Comparison of ENCODE assay signal across 9 cellular contexts in the genomic region with DNA sequence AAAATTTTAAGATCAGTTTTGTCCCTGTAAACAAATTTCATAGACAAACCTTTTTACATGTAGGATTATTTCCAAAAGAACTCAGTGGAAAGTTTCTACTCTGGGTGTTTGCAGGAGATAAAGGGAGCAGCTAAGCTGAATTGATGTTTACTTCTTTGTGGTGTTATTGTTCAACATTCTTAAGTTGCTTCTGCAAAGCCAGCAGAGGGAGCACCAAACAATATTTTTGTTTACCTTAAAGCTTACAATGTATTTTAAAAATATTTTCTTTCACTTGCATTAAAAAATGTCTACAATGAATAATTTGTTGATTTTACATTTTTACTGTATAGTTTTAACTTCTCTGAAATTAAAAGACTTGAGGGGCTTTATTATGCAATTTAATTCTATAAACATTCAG.
DNase-seq lines count a peak whose midpoint lies in the region; ATAC-seq and TF ChIP-seq lines count a peak whose summit lies in the region.
"Had no signal": no experiment of that assay in that cellular context is flagged by ENCODE, and none has a peak within 500 bp of the region (broad histone marks: within the 10 kb centered on the region; RNA-seq: fewer than 3 reads in every experiment).

No MANE protein-coding gene starts in this region.

- H3K79me2 ChIP-seq in SK-N-SH (ENCODE audit: insufficient read depth) = no peaks in the 10 kb centered on the region

- H3K4me1 Mint-ChIP-seq in activated CD8-positive, alpha-beta memory T cell treated with anti-CD3 and anti-CD28 coated beads, Interleukin-2, amount 10 ng/mL, durations not matched to agents 7 days and 5 days = peaks cover 10% of the 10 kb centered on the region

- H3K9me3 ChIP-seq in heart right ventricle (no peaks in the 10 kb centered on the region), right atrium auricular region (no peaks in the 10 kb centered on the region), SK-N-SH (no peaks in the 10 kb centered on the region), uterus (no peaks in the 10 kb centered on the region)

- no peak for TF ChIP-seq EP300 in SK-N-SH (IDR thresholded peaks at IDR 0.05; ENCODE audit: borderline replicate concordance in 1 of 2, low read depth in 1 of 2, low read length in 1 of 2)

- no peak overlapping the region for H3K27ac Mint-ChIP-seq in activated CD8-positive, alpha-beta memory T cell treated with anti-CD3 and anti-CD28 coated beads, Interleukin-2, amount 10 ng/mL, durations not matched to agents 7 days and 5 days

- no peaks in the 10 kb centered on the region for H3K9me3 Mint-ChIP-seq in activated CD8-positive, alpha-beta memory T cell treated with anti-CD3 and anti-CD28 coated beads, Interleukin-2, amount 10 ng/mL, durations not matched to agents 7 days and 5 days (ENCODE audit: low read depth)

- H3K27me3 ChIP-seq in heart right ventricle = no peaks in the 10 kb centered on the region
- H3K27me3 ChIP-seq in right atrium auricular region = no peaks in the 10 kb centered on the region
- H3K27me3 ChIP-seq in SK-N-SH (ENCODE audit: insufficient read depth) = no peaks in the 10 kb centered on the region
- H3K27me3 ChIP-seq in uterus = no peaks in the 10 kb centered on the region

- H3K4me3 ChIP-seq in heart right ventricle = no peak overlapping the region
- no peak overlapping the region for H3K4me3 ChIP-seq in right atrium auricular region
- H3K4me3 ChIP-seq in SK-N-SH (ENCODE audit: low read depth in 2 of 2, low read length in 1 of 2) = no peak overlapping the region
- no peak overlapping the region for H3K4me3 ChIP-seq in foreskin fibroblast (ENCODE audit: low read depth in 1 of 2, low read length in 2 of 2)
- no peak overlapping the region for H3K4me3 ChIP-seq in uterus

- TF ChIP-seq CTCF in heart right ventricle (IDR thresholded peaks at IDR 0.05) (peak in 8 of 9 donors; percentile 10 to 63 (median 48)), right atrium auricular region (IDR thresholded peaks at IDR 0.05) (peak in 1 of 2 donors; percentile 60), SK-N-SH (IDR thresholded peaks at IDR 0.05) (peak; percentile 61), foreskin fibroblast (IDR thresholded peaks at IDR 0.05; ENCODE audit: low read depth, low read length) (peak; percentile 50), uterus (IDR thresholded peaks at IDR 0.05) (peak; percentile 24 to 40 (median 32))

- ATAC-seq in heart right ventricle (peak in 2 of 8 donors; percentile 54 to 62), GM19455 (IDR thresholded peaks at IDR 0.05; ENCODE audit: unreplicated experiment) (no peak)
- no peak for ATAC-seq in activated CD8-positive, alpha-beta memory T cell treated with anti-CD3 and anti-CD28 coated beads, Interleukin-2, amount 10 ng/mL, durations not matched to agents 7 days and 5 days

- no peak overlapping the region for H3K9ac ChIP-seq in SK-N-SH

- H3K9me2 ChIP-seq in SK-N-SH = no peaks in the 10 kb centered on the region

- no peaks in the 10 kb centered on the region for H3F3A ChIP-seq in SK-N-SH (replicated peaks; ENCODE audit: insufficient read depth)

- peak; percentile 58 for TF ChIP-seq RAD21 in SK-N-SH (IDR thresholded peaks at IDR 0.05; ENCODE audit: low read length)

- intact Hi-C loops in heart right ventricle (cut with DNase I) = loop anchor here in 1 of 10 donors (5.0 kb wide), 1 partner anchor 60 kb away; no protein-coding TSS in a partner anchor
- intact Hi-C loops in uterus (cut with DNase I; ENCODE audit: low total_unique reads) = no loop called here

- POLR2A ChIA-PET in SK-N-SH (lab: Yijun Ruan, JAX) = interaction anchor here (1.8 kb wide), 1 partner anchor 135 kb away, joined by 5 read pairs; a partner anchor contains a TSS

- H3K4me1 ChIP-seq in heart right ventricle = peaks cover 6 to 25% (median 20%) of the 10 kb centered on the region in 9 donors
- peaks cover 0 to 18% of the 10 kb centered on the region in 2 donors for H3K4me1 ChIP-seq in right atrium auricular region
- H3K4me1 ChIP-seq in SK-N-SH (ENCODE audit: control insufficient read depth in 1 of 2, insufficient read depth in 2 of 2, low read depth in 1 of 2, low read length in 1 of 2) = peaks cover 4 to 14% of the 10 kb centered on the region in 2 experiments; a peak in 2 of 4 replicates
- H3K4me1 ChIP-seq in uterus = peaks cover 0 to 6% of the 10 kb centered on the region in 2 donors

- CTCF ChIA-PET in SK-N-SH (lab: Yijun Ruan, JAX) = interaction anchor here (0.6 to 3.0 kb wide), 15 partner anchors 9 to 689 kb away, joined by 3 to 14 read pairs (median 4); no protein-coding TSS in a partner anchor
- CTCF ChIA-PET in activated CD8-positive, alpha-beta memory T cell treated with anti-CD3 and anti-CD28 coated beads, Interleukin-2, amount 10 ng/mL, durations not matched to agents 7 days and 5 days (lab: Charles Lee) = interaction anchor here (1.0 to 1.4 kb wide), 2 partner anchors 58 to 119 kb away, joined by 4 read pairs; no protein-coding TSS in a partner anchor

- H3K4me3 Mint-ChIP-seq in activated CD8-positive, alpha-beta memory T cell treated with anti-CD3 and anti-CD28 coated beads, Interleukin-2, amount 10 ng/mL, durations not matched to agents 7 days and 5 days = no peak overlapping the region

- no peaks in the 10 kb centered on the region for H3K36me3 Mint-ChIP-seq in activated CD8-positive, alpha-beta memory T cell treated with anti-CD3 and anti-CD28 coated beads, Interleukin-2, amount 10 ng/mL, durations not matched to agents 7 days and 5 days

- H3K27me3 Mint-ChIP-seq in activated CD8-positive, alpha-beta memory T cell treated with anti-CD3 and anti-CD28 coated beads, Interleukin-2, amount 10 ng/mL, durations not matched to agents 7 days and 5 days = no peaks in the 10 kb centered on the region

- no peak overlapping the region for H3K4me2 ChIP-seq in SK-N-SH

- no peak for TF ChIP-seq POLR2A in uterus (IDR thresholded peaks at IDR 0.05)

- no peak overlapping the region for H2AFZ ChIP-seq in SK-N-SH (ENCODE audit: low read depth)

- H3K27ac ChIP-seq in heart right ventricle (peak overlapping the region in 1 of 10 donors; percentile 13), right atrium auricular region (peak overlapping the region in 1 of 2 donors; percentile 7), SK-N-SH (ENCODE audit: low read depth in 2 of 2, low read length in 1 of 2) (no peak overlapping the region), uterus (peak overlapping the region; percentile 35 to 70)

- no peaks in the 10 kb centered on the region for H4K20me1 ChIP-seq in SK-N-SH (ENCODE audit: insufficient read depth)

- DNase-seq in heart right ventricle = no peak
- no peak for DNase-seq in right atrium auricular region (ENCODE audit: low spot score)
- no peak for DNase-seq in SK-N-SH
- DNase-seq in foreskin fibroblast = peak; percentile 12 to 58
- no peak for DNase-seq in uterus
- DNase-seq in activated CD8-positive, alpha-beta memory T cell treated with anti-CD3 and anti-CD28 coated beads, Interleukin-2, amount 10 ng/mL, durations not matched to agents 7 days and 5 days = no peak
- DNase-seq in COR-L47 (lab: John Stamatoyannopoulos, UW) = no peak
- DNase-seq: activated CD4-positive, CD25-positive, alpha-beta regulatory T cell treated with anti-CD3 and anti-CD28 coated beads, Interleukin-2, amount 50 U/mL, for 72 hours had no signal

- H3K36me3 ChIP-seq in heart right ventricle (no peaks in the 10 kb centered on the region), right atrium auricular region (no peaks in the 10 kb centered on the region), SK-N-SH (replicated peaks in 1 of 2; ENCODE audit: control insufficient read depth in 1 of 2, insufficient read depth in 2 of 2, low read length in 1 of 2) (no peaks in the 10 kb centered on the region), uterus (no peaks in the 10 kb centered on the region)

TF ChIP-seq in SK-N-SH, 30 proteins besides CTCF, POLR2A, EP300 and RAD21:
- TF ChIP-seq TEAD4 (IDR thresholded peaks at IDR 0.05; ENCODE audit: borderline replicate concordance, insufficient read depth) (no peak), RFX5 (IDR thresholded peaks at IDR 0.05; ENCODE audit: low read length) (no peak), RXRA (IDR thresholded peaks at IDR 0.05; ENCODE audit: borderline replicate concordance, low read depth) (no peak), TAF1 (IDR thresholded peaks at IDR 0.05; ENCODE audit: borderline replicate concordance, low read depth, low read length) (no peak), SMC3 (IDR thresholded peaks at IDR 0.05; ENCODE audit: low read depth, low read length) (peak; percentile 41), MEF2A (IDR thresholded peaks at IDR 0.05; ENCODE audit: borderline replicate concordance, low read depth) (no peak), NFIC (IDR thresholded peaks at IDR 0.05; ENCODE audit: borderline replicate concordance) (no peak)
- TF ChIP-seq, protein P1, sequence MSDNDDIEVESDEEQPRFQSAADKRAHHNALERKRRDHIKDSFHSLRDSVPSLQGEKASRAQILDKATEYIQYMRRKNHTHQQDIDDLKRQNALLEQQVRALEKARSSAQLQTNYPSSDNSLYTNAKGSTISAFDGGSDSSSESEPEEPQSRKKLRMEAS (IDR thresholded peaks at IDR 0.05; ENCODE audit: low read depth) = no peak

Comparison
In these comparisons a context has a peak if more than half of its experiments do, and no peak if none do; other contexts are left out.
1. DNase-seq: peak in foreskin fibroblast (2 of 2); none in heart right ventricle (0 of 2), right atrium auricular region (single experiment), SK-N-SH (single experiment), uterus (0 of 2), activated CD8-positive, alpha-beta memory T cell treated with anti-CD3 and anti-CD28 coated beads, Interleukin-2, amount 10 ng/mL, durations not matched to agents 7 days and 5 days (single experiment) and COR-L47 (single experiment).
2. H3K27ac ChIP-seq: peak in uterus (2 of 2); none in SK-N-SH (0 of 2).